10 cellular contexts compared by ENCODE assay signal in genomic region chr18:10726198-10727068, GRCh38.
DNase-seq lines count a peak whose midpoint lies in the region; ATAC-seq and TF ChIP-seq lines count a peak whose summit lies in the region.
"Had no signal": no experiment of that assay in that cellular context is flagged by ENCODE, and none has a peak within 500 bp of the region (broad histone marks: within the 10 kb centered on the region; RNA-seq: fewer than 3 reads in every experiment).

No MANE protein-coding gene starts in this region.

- ATAC-seq in HG03571 (IDR thresholded peaks at IDR 0.05; ENCODE audit: unreplicated experiment) (no peak), GM21515 (IDR thresholded peaks at IDR 0.05; ENCODE audit: unreplicated experiment) (no peak)
- ATAC-seq: activated CD4-positive, CD25-positive, alpha-beta regulatory T cell treated with anti-CD3 and anti-CD28 coated beads, Interleukin-2, amount 50 U/mL, for 24 hours had no signal

- intact Hi-C loops in esophagus squamous epithelium (cut with DNase I): no loop called here

- H3K36me3 ChIP-seq in esophagus squamous epithelium: no peaks in the 10 kb centered on the region

- H3K4me3 ChIP-seq in esophagus squamous epithelium: peak overlapping the region; percentile 36 to 63 (median 42)

- H3K27ac ChIP-seq in esophagus squamous epithelium: peak overlapping the region; percentile 34 to 74 (median 48)

- DNase-seq in NCI-H2107 treated with DMSO at 0.1 percent for 48 hours (lab: John Stamatoyannopoulos, UW; ENCODE audit: unreplicated experiment): peak; percentile 3
- no peak for DNase-seq in NCI-H2107 (lab: John Stamatoyannopoulos, UW)
- DNase-seq in NCI-H526 (lab: John Stamatoyannopoulos, UW): peak; percentile 3 to 61
- DNase-seq in esophagus squamous epithelium (lab: John Stamatoyannopoulos, UW): no peak
- DNase-seq in retina: peak; percentile 55
- DNase-seq in NCI-H1694 (lab: John Stamatoyannopoulos, UW): no peak
- DNase-seq: stimulated activated CD8-positive, alpha-beta memory T cell treated with anti-CD3 and anti-CD28 coated beads, Interleukin-4, amount 100 ng/mL, for 48 hours had no signal

- H3K9me3 ChIP-seq in esophagus squamous epithelium: no peaks in the 10 kb centered on the region

- 14 to 47% methylated on average over 6 to 17 of the region's 67 CpGs for WGBS in esophagus squamous epithelium, 2 donors

- TF ChIP-seq POLR2A in esophagus squamous epithelium (IDR thresholded peaks at IDR 0.05): no peak

- TF ChIP-seq CTCF in esophagus squamous epithelium (IDR thresholded peaks at IDR 0.05): no peak

- H3K4me1 ChIP-seq in esophagus squamous epithelium: peaks cover 0 to 24% (median 5%) of the 10 kb centered on the region in 3 donors

- H3K27me3 ChIP-seq in esophagus squamous epithelium: no peaks in the 10 kb centered on the region

Comparison
In these comparisons a context has a peak if more than half of its experiments do, and no peak if none do; other contexts are left out.
1. DNase-seq: peak in NCI-H2107 treated with DMSO at 0.1 percent for 48 hours (single experiment), NCI-H526 (2 of 2) and retina (single experiment); none in NCI-H2107 (single experiment), esophagus squamous epithelium (single experiment) and NCI-H1694 (single experiment).